17 cellular contexts compared by ENCODE assay signal in genomic region chr13:77040835-77041234, GRCh38. TPM values are rescaled to one million over a fixed set of nuclear protein-coding genes. Genes with fewer than 3 reads are reported as not detected.
DNase-seq lines count a peak whose midpoint lies in the region; ATAC-seq, FAIRE-seq and TF ChIP-seq lines count a peak whose summit lies in the region.
"Had no signal": no experiment of that assay in that cellular context is flagged by ENCODE, and none has a peak within 500 bp of the region (broad histone marks: within the 10 kb centered on the region; RNA-seq: fewer than 3 reads in every experiment).

No MANE protein-coding gene starts in this region.

- no peak for TF ChIP-seq POLR2A in IMR-90 (IDR thresholded peaks at IDR 0.05; ENCODE audit: low read depth, low read length)
- TF ChIP-seq POLR2A in K562 (conservative IDR thresholded peaks at IDR 0.05) = no peak
- no peak for TF ChIP-seq POLR2A in body of pancreas (IDR thresholded peaks at IDR 0.05)

- no peak overlapping the region for H3K18ac ChIP-seq in IMR-90 (ENCODE audit: low read depth, low read length)

- no peak overlapping the region for H3K9ac ChIP-seq in IMR-90 (ENCODE audit: low read depth, low read length)
- H3K9ac ChIP-seq in K562 (ENCODE audit: insufficient read depth in 1 of 2, low read depth in 2 of 2, low read length in 2 of 2) = no peak overlapping the region
- H3K9ac ChIP-seq: KMS-11 had no signal

- dilution Hi-C loops in IMR-90 (cut with HindIII; ENCODE audit: low sequenced_read_pairs, unreplicated experiment) = no loop called here

- H3K27me3 ChIP-seq in IMR-90 (ENCODE audit: control insufficient read depth, insufficient read depth, low read length) (no peaks in the 10 kb centered on the region), K562 (ENCODE audit: control insufficient read depth in 2 of 2, insufficient read depth in 2 of 2, low read length in 2 of 2) (no peaks in the 10 kb centered on the region), body of pancreas (no peaks in the 10 kb centered on the region)
- H3K27me3 ChIP-seq: BE2C had no signal

- TF ChIP-seq CTCF in IMR-90 (conservative IDR thresholded peaks at IDR 0.05; ENCODE audit: low read depth, low read length) (no peak), K562 (IDR thresholded peaks at IDR 0.05 in 2 of 3, conservative IDR thresholded peaks at IDR 0.05 in 1 of 3; ENCODE audit: insufficient read depth in 2 of 3, low read depth in 1 of 3, low read length in 3 of 3) (no peak), body of pancreas (IDR thresholded peaks at IDR 0.05) (no peak)

- H2BK120ac ChIP-seq in IMR-90 (ENCODE audit: low read depth, low read length) = no peak overlapping the region

- H3K9me1 ChIP-seq in IMR-90 (ENCODE audit: insufficient read depth, low read length) (no peaks in the 10 kb centered on the region; the same call in 1 of the 2 replicates), K562 (ENCODE audit: control insufficient read depth, insufficient read depth, low read length) (no peaks in the 10 kb centered on the region)

- H4K20me1 ChIP-seq in IMR-90 (ENCODE audit: insufficient read depth, low read length) (no peaks in the 10 kb centered on the region), K562 (replicated peaks; ENCODE audit: control insufficient read depth, insufficient read depth, low read length) (no peaks in the 10 kb centered on the region)

- H3K9me3 ChIP-seq in IMR-90 (ENCODE audit: control insufficient read depth, insufficient read depth, low read length) = no peaks in the 10 kb centered on the region
- H3K9me3 ChIP-seq in K562 (replicated peaks; ENCODE audit: control insufficient read depth, insufficient read depth, low read depth, low read length) = no peaks in the 10 kb centered on the region
- H3K9me3 ChIP-seq in body of pancreas = no peaks in the 10 kb centered on the region
- H3K9me3 ChIP-seq: A549, BE2C, HAP-1 had no signal

- FAIRE-seq in K562 (lab: Jason Lieb, UNC) = no peak
- FAIRE-seq: A549, GM18507 had no signal

- TF ChIP-seq EP300 in K562 (IDR thresholded peaks at IDR 0.05; ENCODE audit: low read length) = no peak

- intact Hi-C loops in IMR-90 (cut with micrococcal nuclease) = no loop called here
- intact Hi-C loops in K562 (cut with micrococcal nuclease) = no loop called here
- intact Hi-C loops in sciatic nerve (cut with DNase I) = no loop called here
- intact Hi-C loops in body of pancreas (cut with DNase I) = no loop called here

- H3K4ac ChIP-seq in IMR-90 (ENCODE audit: low read depth, low read length) = no peak overlapping the region

- no peak for DNase-seq in IMR-90
- peak; percentile 91 for DNase-seq in NCI-H524 treated with DMSO at 0.1 percent for 48 hours (lab: John Stamatoyannopoulos, UW)
- DNase-seq in K562 (ENCODE audit: extremely low read depth in 1 of 4, low spot score in 3 of 4) = no peak
- no peak for DNase-seq in sciatic nerve (ENCODE audit: low spot score)
- no peak for DNase-seq in body of pancreas
- DNase-seq in CD1c-positive myeloid dendritic cell (ENCODE audit: extremely low spot score) = no peak
- no peak for DNase-seq in activated CD8-positive, alpha-beta memory T cell treated with anti-CD3 and anti-CD28 coated beads, Interleukin-2, amount 50 U/mL, for 48 hours
- DNase-seq: BE2C; CD8-positive, alpha-beta T cell; COR-L47 had no signal

- H3K4me3 ChIP-seq in IMR-90 (ENCODE audit: insufficient read depth, low read depth, low read length) (no peak overlapping the region), K562 (no peak overlapping the region), body of pancreas (no peak overlapping the region)
- H3K4me3 ChIP-seq: A549, GM23338, HAP-1 had no signal

- H2BK15ac ChIP-seq in IMR-90 (ENCODE audit: low read depth, low read length) = no peak overlapping the region

- H2BK20ac ChIP-seq in IMR-90 (ENCODE audit: low read depth, low read length) = no peak overlapping the region

- TF ChIP-seq RAD21 in IMR-90 (IDR thresholded peaks at IDR 0.05; ENCODE audit: low read length) = no peak
- TF ChIP-seq RAD21 in K562 (CRISPR knock-in tag; conservative IDR thresholded peaks at IDR 0.05 in 1 of 2, IDR thresholded peaks at IDR 0.05 in 1 of 2) = no peak

- no peak overlapping the region for H4K5ac ChIP-seq in IMR-90 (ENCODE audit: low read depth, low read length)

- BruUV-seq in IMR-90 (replicated peaks; lab: Mats Ljungman, UMichigan) (no TSS peak), K562 (replicated peaks; lab: Mats Ljungman, UMichigan) (no TSS peak)

- H3K27ac ChIP-seq in IMR-90 (ENCODE audit: insufficient read depth, low read length) (no peak overlapping the region), K562 (ENCODE audit: extremely low read depth, low read depth, low read length) (no peak overlapping the region), body of pancreas (no peak overlapping the region)
- H3K27ac ChIP-seq: A549, C4-2B, KMS-11 had no signal

- peaks cover 5% of the 10 kb centered on the region for H3K36me3 ChIP-seq in IMR-90 (ENCODE audit: control insufficient read depth, insufficient read depth, low read length)
- H3K36me3 ChIP-seq in K562 (ENCODE audit: control insufficient read depth, insufficient read depth, low read length) = peaks cover 7% of the 10 kb centered on the region; the same call in 2 of the 3 replicates
- no peaks in the 10 kb centered on the region for H3K36me3 ChIP-seq in body of pancreas (replicated peaks in 1 of 2; ENCODE audit: insufficient read depth in 1 of 2, low read depth in 2 of 2)

- H3K14ac ChIP-seq in IMR-90 (replicated peaks; ENCODE audit: low read depth, low read length) = no peak overlapping the region

- no peak overlapping the region for H3K23ac ChIP-seq in IMR-90 (ENCODE audit: low read depth, low read length)

- no peak overlapping the region for H2AK9ac ChIP-seq in IMR-90 (replicated peaks; ENCODE audit: low read depth, low read length, poor library complexity)

- H2AFZ ChIP-seq in IMR-90 (replicated peaks; ENCODE audit: low read length, poor library complexity) (no peak overlapping the region), K562 (ENCODE audit: low read depth, low read length) (no peak overlapping the region)
- H2AFZ ChIP-seq: GM23338 had no signal

- H3K56ac ChIP-seq in IMR-90 (ENCODE audit: extremely low read depth, insufficient read depth, low read length) = no peak overlapping the region

- WGBS in IMR-90 (ENCODE audit: extremely low coverage in 2 of 2, insufficient read length in 1 of 2), 2 experiments = no CpG with 5 or more reads among the region's 9 CpGs
- WGBS in K562 (ENCODE audit: insufficient coverage, low coverage, missing lambda C conversion rate) = 64% methylated on average over 9 of the region's 9 CpGs
- WGBS in body of pancreas, 2 donors = 92 to 96% methylated on average over 8 to 9 of the region's 9 CpGs

- ATAC-seq in IMR-90 (ENCODE audit: low read depth) = no peak
- ATAC-seq in K562 = peak; percentile 29; the same call in 1 of the 3 replicates
- ATAC-seq in sciatic nerve = peak; percentile 39
- ATAC-seq in body of pancreas = no peak
- no peak for ATAC-seq in GM18519 (IDR thresholded peaks at IDR 0.05; ENCODE audit: low FRiP score, unreplicated experiment)
- ATAC-seq: A549; CD8-positive, alpha-beta T cell; GM23338 had no signal

- in situ Hi-C loops in IMR-90 (cut with MboI; ENCODE audit: low sequenced_read_pairs) (no loop called here), K562 (cut with MboI) (no loop called here)

- H3K79me1 ChIP-seq in IMR-90 (ENCODE audit: low read depth in 1 of 2, low read length in 2 of 2) = no peaks in the 10 kb centered on the region

- H2AK5ac ChIP-seq in IMR-90 (ENCODE audit: low read depth, low read length) = no peak overlapping the region

- CTCF ChIA-PET in IMR-90 (lab: Yijun Ruan, JAX) = no interaction called here
- CTCF ChIA-PET in K562 (lab: Yijun Ruan, JAX; ENCODE audit: low intra/inter-chr PET ratio) = no interaction called here

- H2BK5ac ChIP-seq in IMR-90 (ENCODE audit: low read depth, low read length, poor library complexity, severe bottlenecking) = no peak overlapping the region

- H3K4me1 ChIP-seq in IMR-90 (ENCODE audit: control insufficient read depth, insufficient read depth, low read length) = peaks cover 1% of the 10 kb centered on the region; the same call in 1 of the 2 replicates
- no peaks in the 10 kb centered on the region; a peak in 1 of 5 replicates for H3K4me1 ChIP-seq in K562 (replicated peaks in 1 of 2; ENCODE audit: control insufficient read depth in 2 of 2, insufficient read depth in 2 of 2, low read length in 2 of 2)
- H3K4me1 ChIP-seq in body of pancreas = peaks cover 10% of the 10 kb centered on the region
- H3K4me1 ChIP-seq: A549, BE2C, HAP-1 had no signal

- H3K4me2 ChIP-seq in IMR-90 (ENCODE audit: low read depth, low read length) = no peak overlapping the region
- H3K4me2 ChIP-seq in K562 (ENCODE audit: insufficient read depth, low read length) = no peak overlapping the region
- H3K4me2 ChIP-seq: A549, GM23338, KMS-11 had no signal

- no peaks in the 10 kb centered on the region for H3K79me2 ChIP-seq in K562 (ENCODE audit: control insufficient read depth, insufficient read depth, low read length)

- no peak overlapping the region for H4K91ac ChIP-seq in IMR-90 (ENCODE audit: insufficient read depth, low read depth, low read length)

- H4K8ac ChIP-seq in IMR-90 (ENCODE audit: low read depth in 2 of 2, low read length in 2 of 2) = no peak overlapping the region

- POLR2A ChIA-PET in IMR-90 (lab: Charles Lee; ENCODE audit: unreplicated experiment) = no interaction called here
- POLR2A ChIA-PET in K562 (lab: Yijun Ruan, JAX) = interaction anchor here (0.6 kb wide), 1 partner anchor 25 kb away, joined by 3 read pairs; no protein-coding TSS in a partner anchor

RNA-seq across cellular contexts. Expression of gene FBXL3, which starts 13.9 kb away (rescaled TPM):
- 43.6 and 51.1 TPM in 2 replicates for total RNA-seq in IMR-90 (2012; rRNA removed)
- polyA plus RNA-seq in IMR-90 (2012; rRNA removed) = 12.7 and 15.3 TPM in 2 replicates
- 13.3 and 19.0 TPM in 2 replicates for polyA plus RNA-seq in IMR-90 (2012; cell fraction: cytosol; rRNA removed)
- 5.5 and 12.4 TPM in 2 replicates for polyA plus RNA-seq in IMR-90 (2012; cell fraction: nucleus; rRNA removed; ENCODE audit: low replicate concordance)
- 11.3 and 25.8 TPM in 2 replicates for total RNA-seq in K562 (2011; cell fraction: chromatin; rRNA removed; ENCODE audit: low replicate concordance)
- total RNA-seq in K562 (2011; cell fraction: nucleolus; rRNA removed) = 8.0 and 10.4 TPM in 2 replicates
- 11.7 and 20.0 TPM in 2 replicates for total RNA-seq in K562 (2011; cell fraction: nucleoplasm; rRNA removed)
- total RNA-seq in K562 (2014; rRNA removed) = 14.7 and 16.9 TPM in 2 replicates
- total RNA-seq in K562 (2014; rRNA removed; fragmentation: Illumina TruSeq; extraction: Trizol) = 14.8 and 16.7 TPM in 2 replicates
- total RNA-seq in K562 (2015; rRNA removed; fragmentation: Illumina TruSeq; extraction: Trizol) = 15.3 and 16.4 TPM in 2 replicates
- 11.2 and 12.6 TPM in 2 replicates for total RNA-seq in K562 (2021)
- 10.5 and 13.7 TPM in 2 replicates for polyA plus RNA-seq in K562 (2011; rRNA removed)
- polyA plus RNA-seq in K562 (2011; cell fraction: cytosol; rRNA removed) = 5.5 and 5.7 TPM in 2 replicates
- 6.5 and 7.4 TPM in 2 replicates for polyA plus RNA-seq in K562 (2011; cell fraction: nucleus; rRNA removed)
- polyA plus RNA-seq in K562 (2012) = 6.2 and 8.0 TPM in 2 replicates
- polyA plus RNA-seq in K562 (2014; fragmentation: Illumina TruSeq; extraction: Trizol) = 9.6 and 11.1 TPM in 2 replicates
- 1 to 10 TPM; 3.8 to 4.0 TPM for polyA plus RNA-seq in K562 (2014; fragmentation: Nextera tagmentation; extraction: Ambion mirVana)
- polyA plus RNA-seq in K562 (2014; rRNA removed) = 9.8 and 14.3 TPM in 2 replicates
- 18.1 and 18.4 TPM in 2 replicates for polyA minus RNA-seq in K562 (2011; rRNA and poly(A)+ RNA removed)
- polyA minus RNA-seq in K562 (2011; cell fraction: cytosol; rRNA and poly(A)+ RNA removed) = 6.2 and 7.2 TPM in 2 replicates
- 10.5 and 15.7 TPM in 2 replicates for polyA minus RNA-seq in K562 (2011; cell fraction: nucleus; rRNA and poly(A)+ RNA removed)
- 88.8 TPM for total RNA-seq in sciatic nerve
- 10 to 100 TPM; 25.4 to 35.0 TPM for total RNA-seq in body of pancreas

RNA-seq across cellular contexts. Expression of gene CLN5, which starts 49.0 kb away (rescaled TPM):
- 15.1 and 22.8 TPM in 2 replicates for total RNA-seq in IMR-90 (2012; rRNA removed)
- polyA plus RNA-seq in IMR-90 (2012; rRNA removed) = 9.7 and 11.3 TPM in 2 replicates
- 3.9 and 5.7 TPM in 2 replicates for polyA plus RNA-seq in IMR-90 (2012; cell fraction: cytosol; rRNA removed)
- polyA plus RNA-seq in IMR-90 (2012; cell fraction: nucleus; rRNA removed; ENCODE audit: low replicate concordance) = 8.2 and 17.8 TPM in 2 replicates
- total RNA-seq in K562 (2011; cell fraction: chromatin; rRNA removed; ENCODE audit: low replicate concordance) = 17.8 and 35.6 TPM in 2 replicates
- 14.3 and 15.1 TPM in 2 replicates for total RNA-seq in K562 (2011; cell fraction: nucleolus; rRNA removed)
- total RNA-seq in K562 (2011; cell fraction: nucleoplasm; rRNA removed) = 29.9 and 45.6 TPM in 2 replicates
- total RNA-seq in K562 (2014; rRNA removed) = 5.7 and 7.2 TPM in 2 replicates
- total RNA-seq in K562 (2014; rRNA removed; fragmentation: Illumina TruSeq; extraction: Trizol) = 7.7 and 8.2 TPM in 2 replicates
- 7.6 and 8.2 TPM in 2 replicates for total RNA-seq in K562 (2015; rRNA removed; fragmentation: Illumina TruSeq; extraction: Trizol)
- total RNA-seq in K562 (2021) = 7.2 and 8.9 TPM in 2 replicates
- 8.2 and 11.5 TPM in 2 replicates for polyA plus RNA-seq in K562 (2011; rRNA removed)
- polyA plus RNA-seq in K562 (2011; cell fraction: cytosol; rRNA removed) = 3.1 and 4.6 TPM in 2 replicates
- polyA plus RNA-seq in K562 (2011; cell fraction: nucleus; rRNA removed) = 20.7 and 23.4 TPM in 2 replicates
- polyA plus RNA-seq in K562 (2012) = 5.7 and 8.7 TPM in 2 replicates
- polyA plus RNA-seq in K562 (2014; fragmentation: Illumina TruSeq; extraction: Trizol) = 4.6 and 5.8 TPM in 2 replicates
- 1 to 10 TPM; 4.6 to 5.3 TPM for polyA plus RNA-seq in K562 (2014; fragmentation: Nextera tagmentation; extraction: Ambion mirVana)
- 6.1 and 8.1 TPM in 2 replicates for polyA plus RNA-seq in K562 (2014; rRNA removed)
- 13.4 and 17.4 TPM in 2 replicates for polyA minus RNA-seq in K562 (2011; rRNA and poly(A)+ RNA removed)
- 2.5 and 4.7 TPM in 2 replicates for polyA minus RNA-seq in K562 (2011; cell fraction: cytosol; rRNA and poly(A)+ RNA removed)
- 20.3 and 33.5 TPM in 2 replicates for polyA minus RNA-seq in K562 (2011; cell fraction: nucleus; rRNA and poly(A)+ RNA removed)
- 46.5 TPM for total RNA-seq in sciatic nerve
- 10 to 100 TPM; 18.1 to 29.8 TPM for total RNA-seq in body of pancreas

Comparison
In these comparisons a context has a peak if more than half of its experiments do, and no peak if none do; other contexts are left out.
1. ATAC-seq: peak in K562 (single experiment) and sciatic nerve (single experiment); none in IMR-90 (single experiment), body of pancreas (single experiment) and GM18519 (single experiment).